25 cellular contexts compared by ENCODE assay signal in the genomic region with DNA sequence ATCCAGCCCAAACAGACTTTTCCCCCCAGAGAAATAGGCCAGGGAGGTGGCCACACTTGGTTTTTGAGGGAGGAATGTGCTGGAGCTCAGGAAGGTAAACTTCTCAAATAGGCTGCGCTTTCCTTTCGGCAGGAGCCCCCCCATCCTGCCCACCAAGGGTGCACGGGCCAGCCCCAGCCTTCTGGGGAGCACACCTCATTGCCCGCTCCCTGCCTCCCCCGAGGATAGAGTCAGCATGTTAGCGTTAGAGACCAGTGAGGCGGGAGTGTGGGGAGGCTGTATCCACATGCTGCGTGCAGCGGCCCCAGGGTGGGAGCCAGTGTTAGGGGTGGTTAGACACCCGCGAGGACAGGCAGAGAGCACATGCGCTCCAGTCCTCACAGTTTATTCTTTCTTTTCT. TPM values are rescaled to one million over a fixed set of nuclear protein-coding genes. Genes with fewer than 3 reads are reported as not detected.
A peak's percentile ranks its signal among the peaks of the same experiment; 100 is the strongest.
DNase-seq lines count a peak whose midpoint lies in the region; ATAC-seq and TF ChIP-seq lines count a peak whose summit lies in the region.
"Had no signal": no experiment of that assay in that cellular context is flagged by ENCODE, and none has a peak within 500 bp of the region (broad histone marks: within the 10 kb centered on the region; RNA-seq: fewer than 3 reads in every experiment).

No MANE protein-coding gene starts in this region.

- DNase-seq in DMS 273 (lab: John Stamatoyannopoulos, UW; ENCODE audit: unreplicated experiment) = peak; percentile 41
- DNase-seq in DMS 273 treated with DMSO at 0.1 percent for 48 hours (lab: John Stamatoyannopoulos, UW) = no peak
- DNase-seq in hepatocyte (ENCODE audit: low spot score) = no peak
- DNase-seq in progenitor cell of endocrine pancreas (ENCODE audit: low spot score, unreplicated experiment) = no peak
- no peak for DNase-seq in NCI-H187 treated with DMSO at 0.1 percent for 48 hours (lab: John Stamatoyannopoulos, UW)
- no peak for DNase-seq in activated naive CD4-positive, alpha-beta T cell (lab: John Stamatoyannopoulos, UW)
- DNase-seq in Right ventricle myocardium superior = no peak
- DNase-seq: activated CD4-positive, alpha-beta T cell treated with anti-CD3 and anti-CD28 coated beads for 1 hour; activated effector memory CD4-positive, alpha-beta T cell treated with anti-CD3 and anti-CD28 coated beads, Interleukin-2, amount 50 U/mL, for 16 hours; activated naive CD8-positive, alpha-beta T cell treated with anti-CD3 and anti-CD28 coated beads, Interleukin-2, amount 50 U/mL, for 24 hours; CD8-positive, alpha-beta T cell; effector memory CD8-positive, alpha-beta T cell; foreskin melanocyte; GOT3; immature natural killer cell; Karpas-422; MV-4-11; ovary; SJCRH30; testis had no signal

- H3K4me1 Mint-ChIP-seq in progenitor cell of endocrine pancreas (ENCODE audit: low read depth) = peaks cover 23% of the 10 kb centered on the region
- H3K4me1 Mint-ChIP-seq: activated naive CD8-positive, alpha-beta T cell treated with anti-CD3 and anti-CD28 coated beads, Interleukin-2, amount 50 U/mL, for 24 hours; immature natural killer cell had no signal

- peaks cover 26% of the 10 kb centered on the region for H3K4me1 ChIP-seq in HUES48 (ENCODE audit: control insufficient read depth, insufficient read depth, low read length)
- H3K4me1 ChIP-seq in hepatocyte (ENCODE audit: insufficient read depth) = peaks cover 6% of the 10 kb centered on the region
- H3K4me1 ChIP-seq: body of pancreas, right atrium auricular region, testis had no signal

- H3K27ac ChIP-seq in HUES48 (ENCODE audit: low read depth, low read length) = peak overlapping the region; percentile 50
- H3K27ac ChIP-seq in hepatocyte = peak overlapping the region; percentile 81
- H3K27ac ChIP-seq: 22Rv1, esophagus muscularis mucosa, ovary, right atrium auricular region, SJCRH30, testis had no signal

- H3K4me2 ChIP-seq in hepatocyte = peak overlapping the region; percentile 51

- no peaks in the 10 kb centered on the region for H4K20me1 ChIP-seq in hepatocyte (ENCODE audit: insufficient read depth, poor library complexity, severe bottlenecking)

- no peak overlapping the region for H3K4me3 Mint-ChIP-seq in progenitor cell of endocrine pancreas (ENCODE audit: low read depth)
- H3K4me3 Mint-ChIP-seq: activated naive CD8-positive, alpha-beta T cell treated with anti-CD3 and anti-CD28 coated beads, Interleukin-2, amount 50 U/mL, for 24 hours; CD8-positive, alpha-beta T cell; effector memory CD8-positive, alpha-beta T cell; immature natural killer cell had no signal

- peaks cover 20% of the 10 kb centered on the region for H3K36me3 Mint-ChIP-seq in progenitor cell of endocrine pancreas (ENCODE audit: insufficient read depth)

- H3K27me3 ChIP-seq in HUES48 (ENCODE audit: control insufficient read depth, insufficient read depth, low read length) (no peaks in the 10 kb centered on the region), hepatocyte (no peaks in the 10 kb centered on the region)
- H3K27me3 ChIP-seq: body of pancreas, esophagus muscularis mucosa, ovary, right atrium auricular region, SJCRH30, testis had no signal

- H3K27me3 Mint-ChIP-seq in progenitor cell of endocrine pancreas = no peaks in the 10 kb centered on the region
- H3K27me3 Mint-ChIP-seq: activated naive CD8-positive, alpha-beta T cell treated with anti-CD3 and anti-CD28 coated beads, Interleukin-2, amount 50 U/mL, for 24 hours; effector memory CD8-positive, alpha-beta T cell had no signal

- WGBS in hepatocyte (ENCODE audit: low lambda C conversion rate, missing lambda C conversion rate) = 76% methylated on average over 12 of the region's 12 CpGs

- no peak overlapping the region for H2AFZ ChIP-seq in hepatocyte

- intact Hi-C loops in Right ventricle myocardium superior (cut with DNase I) = no loop called here

- no peak for ATAC-seq in Right ventricle myocardium superior (ENCODE audit: poor library complexity)
- ATAC-seq: activated naive CD8-positive, alpha-beta T cell treated with anti-CD3 and anti-CD28 coated beads, Interleukin-2, amount 50 U/mL, for 24 hours; body of pancreas; CD8-positive, alpha-beta T cell; effector memory CD8-positive, alpha-beta T cell had no signal

- no peaks in the 10 kb centered on the region for H3K9me2 ChIP-seq in hepatocyte (replicated peaks; ENCODE audit: insufficient read depth)

- H3K9ac ChIP-seq in HUES48 (ENCODE audit: low read depth, low read length) = no peak overlapping the region

- peaks cover 23% of the 10 kb centered on the region for H3K36me3 ChIP-seq in HUES48 (ENCODE audit: control insufficient read depth, insufficient read depth, low read length)
- no peaks in the 10 kb centered on the region for H3K36me3 ChIP-seq in hepatocyte (replicated peaks; ENCODE audit: insufficient read depth, low read depth)
- H3K36me3 ChIP-seq: ovary had no signal

- no peaks in the 10 kb centered on the region for H3K9me3 ChIP-seq in HUES48 (ENCODE audit: control insufficient read depth, insufficient read depth, low read length)
- no peaks in the 10 kb centered on the region for H3K9me3 ChIP-seq in hepatocyte (ENCODE audit: low read depth)
- H3K9me3 ChIP-seq: body of pancreas, esophagus muscularis mucosa, ovary, right atrium auricular region, SJCRH30, testis had no signal

- H3K27ac Mint-ChIP-seq in progenitor cell of endocrine pancreas = peak overlapping the region; percentile 85
- H3K27ac Mint-ChIP-seq: activated naive CD8-positive, alpha-beta T cell treated with anti-CD3 and anti-CD28 coated beads, Interleukin-2, amount 50 U/mL, for 24 hours; CD8-positive, alpha-beta T cell; immature natural killer cell had no signal

- H3K9me3 Mint-ChIP-seq in progenitor cell of endocrine pancreas (ENCODE audit: low read depth) = no peaks in the 10 kb centered on the region
- H3K9me3 Mint-ChIP-seq: activated naive CD8-positive, alpha-beta T cell treated with anti-CD3 and anti-CD28 coated beads, Interleukin-2, amount 50 U/mL, for 24 hours; CD8-positive, alpha-beta T cell; effector memory CD8-positive, alpha-beta T cell; immature natural killer cell had no signal

- H3K79me2 ChIP-seq in hepatocyte = no peaks in the 10 kb centered on the region

- TF ChIP-seq CTCF in hepatocyte (IDR thresholded peaks at IDR 0.05; ENCODE audit: poor library complexity) (no peak), progenitor cell of endocrine pancreas (IDR thresholded peaks at IDR 0.05; ENCODE audit: unreplicated experiment) (no peak)

- H3K4me3 ChIP-seq in HUES48 (ENCODE audit: low read depth, low read length) (no peak overlapping the region), hepatocyte (no peak overlapping the region)
- H3K4me3 ChIP-seq: body of pancreas, esophagus muscularis mucosa, ovary, right atrium auricular region, SJCRH30, testis had no signal

RNA-seq across cellular contexts. Expression of a gene that starts 42.3 kb away (rescaled TPM):
- 15.8 TPM in 2 replicates for total RNA-seq in hepatocyte
- 8.0 and 10.2 TPM in 2 replicates for polyA plus RNA-seq in hepatocyte
- total RNA-seq in progenitor cell of endocrine pancreas = 4.3 and 5.3 TPM in 2 replicates
- 1.00 TPM for total RNA-seq in Right ventricle myocardium superior
